In the genomic region with DNA sequence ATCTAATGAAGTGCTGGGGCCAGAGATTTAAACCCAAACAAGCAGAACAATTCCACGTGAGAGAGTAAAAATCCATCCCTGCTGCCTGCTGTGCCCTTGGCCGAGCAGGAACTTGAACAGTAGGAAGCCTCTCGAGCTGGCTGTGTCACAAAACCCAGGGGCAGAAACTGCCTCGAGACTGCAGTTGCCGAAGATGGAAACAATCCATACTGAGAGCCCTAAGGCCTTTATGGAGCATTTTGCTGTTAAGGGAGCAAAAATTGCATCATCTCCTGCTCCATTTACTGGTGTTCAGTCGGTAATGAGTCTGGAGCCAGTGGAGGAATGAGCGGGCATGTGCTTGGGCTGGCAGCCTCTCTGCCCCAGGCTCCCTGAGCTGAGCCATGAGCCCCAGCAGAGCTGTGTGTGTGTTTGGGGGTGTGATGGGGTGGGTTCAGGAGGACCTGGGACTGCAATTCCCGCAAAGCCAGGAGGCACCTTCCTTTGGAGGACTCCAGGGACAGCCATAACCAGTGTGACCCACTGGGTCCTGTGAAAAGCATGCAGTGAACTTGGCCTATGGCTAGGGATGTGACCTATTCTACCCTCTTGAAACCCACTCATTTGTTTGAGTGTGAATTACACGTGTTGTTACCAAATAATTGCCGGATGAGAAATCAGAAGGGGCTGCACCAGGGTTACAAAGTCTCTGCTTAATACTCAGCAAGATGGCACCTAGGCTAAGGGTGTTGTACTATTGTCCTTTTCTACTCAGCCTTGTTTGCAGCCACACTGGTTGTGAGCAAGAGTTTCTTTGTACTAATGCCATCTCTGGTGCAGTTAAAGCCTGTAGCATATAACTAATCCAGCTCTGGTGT, we compare ENCODE assay signal across 11 cellular contexts. TPM values are rescaled to one million over a fixed set of nuclear protein-coding genes. Genes with fewer than 3 reads are reported as not detected.
DNase-seq lines count a peak whose midpoint lies in the region; ATAC-seq lines count a peak whose summit lies in the region.
"Had no signal": no experiment of that assay in that cellular context is flagged by ENCODE, and none has a peak within 500 bp of the region (broad histone marks: within the 10 kb centered on the region; RNA-seq: fewer than 3 reads in every experiment).

No MANE protein-coding gene starts in this region.

- no peak overlapping the region for H3K18ac ChIP-seq in trophoblast cell (ENCODE audit: low read length)

- H2BK5ac ChIP-seq in trophoblast cell (ENCODE audit: low read depth, low read length, poor library complexity): no peak overlapping the region

- H3K4me3 ChIP-seq in trophoblast cell (ENCODE audit: low read depth, low read length): no peak overlapping the region
- H3K4me3 ChIP-seq: gastrocnemius medialis had no signal

- H3K9ac ChIP-seq in trophoblast cell (ENCODE audit: low read length): no peak overlapping the region

- no peak overlapping the region for H3K4me2 ChIP-seq in trophoblast cell (ENCODE audit: low read length)

- no peak overlapping the region for H3K4ac ChIP-seq in trophoblast cell (ENCODE audit: low read depth, low read length)

- peaks cover 12 to 15% of the 10 kb centered on the region in 2 experiments for H3K4me1 ChIP-seq in trophoblast cell (ENCODE audit: control insufficient read depth in 1 of 2, insufficient read depth in 2 of 2, low read length in 2 of 2)
- H3K4me1 ChIP-seq: gastrocnemius medialis had no signal

- no peak overlapping the region for H4K91ac ChIP-seq in trophoblast cell (ENCODE audit: low read depth, low read length)

- ATAC-seq in sciatic nerve: no peak
- ATAC-seq: gastrocnemius medialis had no signal

- WGBS in trophoblast cell (ENCODE audit: extremely low coverage, insufficient coverage, insufficient read length): no CpG with 5 or more reads among the region's 10 CpGs

- H3K79me1 ChIP-seq in trophoblast cell (ENCODE audit: low read length): no peaks in the 10 kb centered on the region

- no peaks in the 10 kb centered on the region for H3K79me2 ChIP-seq in trophoblast cell (ENCODE audit: control insufficient read depth, insufficient read depth, low read length, poor library complexity)

- in situ Hi-C loops in KBM-7 (cut with MboI; ENCODE audit: low pct_unique_long_range_greater_than_20kb, low sequenced_read_pairs): loop anchor here (25.0 kb wide), 1 partner anchor 259 kb away; no protein-coding TSS in a partner anchor

- H3K23ac ChIP-seq in trophoblast cell (ENCODE audit: low read length): no peak overlapping the region

- H4K8ac ChIP-seq in trophoblast cell (ENCODE audit: low read depth, low read length): no peak overlapping the region

- H4K12ac ChIP-seq in trophoblast cell (ENCODE audit: low read depth, low read length): no peak overlapping the region

- intact Hi-C loops in sciatic nerve (cut with DNase I): no loop called here

- H2BK12ac ChIP-seq in trophoblast cell (ENCODE audit: low read length): no peak overlapping the region

- H3K14ac ChIP-seq in trophoblast cell (ENCODE audit: low read length): no peak overlapping the region

- no peak overlapping the region for H3K27ac ChIP-seq in trophoblast cell (ENCODE audit: low read depth, low read length)
- H3K27ac ChIP-seq: gastrocnemius medialis had no signal

- H2BK120ac ChIP-seq in trophoblast cell (ENCODE audit: insufficient read depth, low read length, poor library complexity): no peak overlapping the region

- peak; percentile 12 for DNase-seq in NCI-H748 (lab: John Stamatoyannopoulos, UW; ENCODE audit: unreplicated experiment)
- no peak for DNase-seq in NCI-H748 treated with DMSO at 0.1 percent for 48 hours (lab: John Stamatoyannopoulos, UW)
- peak; percentile 87 for DNase-seq in NCI-H2227 treated with DMSO at 0.1 percent for 48 hours (lab: John Stamatoyannopoulos, UW)
- peak; percentile 95 for DNase-seq in cerebellar cortex (ENCODE audit: low spot score)
- DNase-seq in trophoblast cell: peak; percentile 92 to 94
- no peak for DNase-seq in activated effector memory CD4-positive, alpha-beta T cell treated with anti-CD3 and anti-CD28 coated beads, Interleukin-2, amount 50 U/mL, for 16 hours
- no peak for DNase-seq in KBM-7
- no peak for DNase-seq in sciatic nerve (ENCODE audit: low spot score)
- DNase-seq: 8988T, gastrocnemius medialis, Karpas-422 had no signal

- H3K36me3 ChIP-seq in trophoblast cell (ENCODE audit: control insufficient read depth in 1 of 2, insufficient read depth in 2 of 2, low read length in 2 of 2): no peaks in the 10 kb centered on the region
- H3K36me3 ChIP-seq: gastrocnemius medialis had no signal

- no peak overlapping the region for H2AK5ac ChIP-seq in trophoblast cell (ENCODE audit: low read length)

- H3K27me3 ChIP-seq in trophoblast cell (ENCODE audit: insufficient read depth, low read length): no peaks in the 10 kb centered on the region
- H3K27me3 ChIP-seq: gastrocnemius medialis had no signal

- H3K9me3 ChIP-seq in trophoblast cell (ENCODE audit: insufficient read depth, low read depth, low read length): no peaks in the 10 kb centered on the region
- H3K9me3 ChIP-seq: gastrocnemius medialis had no signal

- H2AFZ ChIP-seq in trophoblast cell (ENCODE audit: insufficient read depth, low read length, poor library complexity): no peak overlapping the region

RNA-seq across cellular contexts. Expression of gene CDHR3, which starts 58.4 kb away (rescaled TPM):
- polyA plus RNA-seq in trophoblast cell (2013): 0.60 and 0.82 TPM in 2 replicates
- 8.2 TPM for total RNA-seq in sciatic nerve

Comparison
In these comparisons a context has a peak if more than half of its experiments do, and no peak if none do; other contexts are left out.
1. DNase-seq: peak in NCI-H748 (single experiment), NCI-H2227 treated with DMSO at 0.1 percent for 48 hours (single experiment), cerebellar cortex (single experiment) and trophoblast cell (2 of 2); none in NCI-H748 treated with DMSO at 0.1 percent for 48 hours (single experiment), activated effector memory CD4-positive, alpha-beta T cell treated with anti-CD3 and anti-CD28 coated beads, Interleukin-2, amount 50 U/mL, for 16 hours (single experiment), KBM-7 (single experiment) and sciatic nerve (single experiment).